In the genomic region with DNA sequence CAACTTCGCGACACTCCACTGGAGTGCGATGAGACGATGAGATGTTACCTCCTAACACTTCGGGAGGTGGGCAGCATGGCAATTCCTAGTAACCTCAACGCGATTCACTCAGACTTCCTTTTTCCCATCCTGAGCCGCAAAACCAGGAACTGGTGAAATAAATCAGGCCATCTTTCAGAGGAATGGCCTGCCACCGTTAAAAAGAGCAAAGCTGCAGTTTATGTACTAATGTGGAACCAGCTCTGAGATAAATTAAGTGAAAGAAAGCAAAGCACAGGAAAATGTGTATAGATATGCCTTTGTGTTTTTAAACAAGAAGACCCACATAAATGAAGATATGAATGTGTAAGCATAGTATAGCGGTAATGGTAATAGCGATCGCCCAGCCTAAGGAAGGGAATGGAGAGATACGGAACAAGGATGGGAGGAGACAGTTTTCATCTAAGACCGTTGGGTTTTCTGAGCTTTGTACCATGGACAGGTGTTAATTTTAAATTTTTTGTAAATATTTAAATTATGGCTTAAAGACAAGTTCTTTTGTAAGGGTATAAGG, we compare ENCODE assay signal across 1 cellular context.
TF ChIP-seq lines count a peak whose summit lies in the region.

No MANE protein-coding gene starts in this region.

TF ChIP-seq in IMR-90, 13 proteins besides CTCF, POLR2A, EP300 and RAD21:
- no peak for TF ChIP-seq CHD1 (IDR thresholded peaks at IDR 0.05; ENCODE audit: low read depth, low read length)
- TF ChIP-seq, protein P1, sequence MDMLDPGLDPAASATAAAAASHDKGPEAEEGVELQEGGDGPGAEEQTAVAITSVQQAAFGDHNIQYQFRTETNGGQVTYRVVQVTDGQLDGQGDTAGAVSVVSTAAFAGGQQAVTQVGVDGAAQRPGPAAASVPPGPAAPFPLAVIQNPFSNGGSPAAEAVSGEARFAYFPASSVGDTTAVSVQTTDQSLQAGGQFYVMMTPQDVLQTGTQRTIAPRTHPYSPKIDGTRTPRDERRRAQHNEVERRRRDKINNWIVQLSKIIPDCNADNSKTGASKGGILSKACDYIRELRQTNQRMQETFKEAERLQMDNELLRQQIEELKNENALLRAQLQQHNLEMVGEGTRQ (IDR thresholded peaks at IDR 0.05; ENCODE audit: low read depth, low read length), result no peak
- TF ChIP-seq MAFK (IDR thresholded peaks at IDR 0.05; ENCODE audit: low read depth, low read length), result no peak
- TF ChIP-seq NFE2L2 (IDR thresholded peaks at IDR 0.05; ENCODE audit: low read depth, low read length), result no peak
- TF ChIP-seq RFX5 (IDR thresholded peaks at IDR 0.05; ENCODE audit: low read depth, low read length), result no peak
- TF ChIP-seq MAZ (IDR thresholded peaks at IDR 0.05; ENCODE audit: borderline replicate concordance, low read depth, low read length), result no peak
- no peak for TF ChIP-seq SMC3 (IDR thresholded peaks at IDR 0.05; ENCODE audit: low read depth, low read length)
- TF ChIP-seq, protein P2, sequence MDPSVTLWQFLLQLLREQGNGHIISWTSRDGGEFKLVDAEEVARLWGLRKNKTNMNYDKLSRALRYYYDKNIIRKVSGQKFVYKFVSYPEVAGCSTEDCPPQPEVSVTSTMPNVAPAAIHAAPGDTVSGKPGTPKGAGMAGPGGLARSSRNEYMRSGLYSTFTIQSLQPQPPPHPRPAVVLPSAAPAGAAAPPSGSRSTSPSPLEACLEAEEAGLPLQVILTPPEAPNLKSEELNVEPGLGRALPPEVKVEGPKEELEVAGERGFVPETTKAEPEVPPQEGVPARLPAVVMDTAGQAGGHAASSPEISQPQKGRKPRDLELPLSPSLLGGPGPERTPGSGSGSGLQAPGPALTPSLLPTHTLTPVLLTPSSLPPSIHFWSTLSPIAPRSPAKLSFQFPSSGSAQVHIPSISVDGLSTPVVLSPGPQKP (IDR thresholded peaks at IDR 0.05; ENCODE audit: borderline replicate concordance, low read depth, low read length), result no peak
- no peak for TF ChIP-seq MXI1 (IDR thresholded peaks at IDR 0.05; ENCODE audit: borderline replicate concordance, low read depth, low read length)
- TF ChIP-seq BHLHE40 (IDR thresholded peaks at IDR 0.05; ENCODE audit: low read depth, low read length), result no peak
- TF ChIP-seq FOS (IDR thresholded peaks at IDR 0.05; ENCODE audit: low read depth, low read length), result no peak
- no peak for TF ChIP-seq RCOR1 (IDR thresholded peaks at IDR 0.05; ENCODE audit: insufficient replicate concordance, low read length)
- TF ChIP-seq CEBPB (IDR thresholded peaks at IDR 0.05; ENCODE audit: low read depth, low read length), result no peak
